Comparison of ENCODE assay signal across 8 cellular contexts in the genomic region with DNA sequence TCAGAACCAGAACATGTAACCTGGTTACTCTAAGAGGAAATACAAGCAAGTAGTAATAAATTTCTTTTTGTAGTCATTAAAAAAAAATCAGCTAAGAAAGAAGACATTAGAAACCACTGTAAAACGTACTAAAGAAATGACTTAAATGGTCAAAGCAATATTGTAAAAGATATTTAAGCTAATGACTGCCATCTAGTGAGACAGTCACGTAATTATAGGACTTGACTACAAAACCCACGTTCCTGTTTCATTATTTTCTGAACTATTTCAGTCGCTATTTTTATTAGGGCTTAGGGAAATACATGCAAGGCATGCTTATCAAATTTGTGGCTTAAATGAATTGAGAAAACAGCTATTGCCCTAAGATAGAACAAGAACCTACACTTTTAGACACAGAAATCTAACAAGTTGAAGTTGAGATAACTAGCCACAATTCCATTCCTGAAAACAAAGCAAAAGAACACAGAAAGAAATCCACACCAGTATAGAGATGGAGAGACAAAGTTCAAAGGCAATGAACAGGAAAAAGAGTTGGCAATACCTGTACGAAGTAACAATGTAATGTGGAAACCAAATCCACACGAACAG. TPM values are rescaled to one million over a fixed set of nuclear protein-coding genes. Genes with fewer than 3 reads are reported as not detected.
DNase-seq lines count a peak whose midpoint lies in the region; ATAC-seq and TF ChIP-seq lines count a peak whose summit lies in the region.

No MANE protein-coding gene starts in this region.

- H3K9me3 Mint-ChIP-seq in stimulated activated naive B cell treated with anti-CD40 and anti-IgM and Interleukin-4, amounts not matched to agents 10 μg/mL and 1 μg/mL and 100 μg/mL, for 72 hours: no peaks in the 10 kb centered on the region

- no peaks in the 10 kb centered on the region for H4K20me1 ChIP-seq in IMR-90 (ENCODE audit: insufficient read depth, low read length)

- no peak overlapping the region for H3K9ac ChIP-seq in IMR-90 (ENCODE audit: low read depth, low read length)

- no peak overlapping the region for H2AFZ ChIP-seq in IMR-90 (replicated peaks; ENCODE audit: low read length, poor library complexity)

- no peak overlapping the region for H2BK120ac ChIP-seq in IMR-90 (ENCODE audit: low read depth, low read length)

- peak; percentile 76 for TF ChIP-seq RAD21 in IMR-90 (IDR thresholded peaks at IDR 0.05; ENCODE audit: low read length)

- dilution Hi-C loops in IMR-90 (cut with HindIII; ENCODE audit: low sequenced_read_pairs, unreplicated experiment): loop anchor here (25.0 kb wide), 1 partner anchor 119 kb away; no protein-coding TSS in a partner anchor

- in situ Hi-C loops in IMR-90 (cut with MboI; ENCODE audit: low sequenced_read_pairs): loop anchor here (5.0 to 25.0 kb wide), 2 partner anchors 124 to 644 kb away; partner anchors contain the start of gene SPART

- no CpG with 5 or more reads among the region's 6 CpGs for WGBS in IMR-90 (ENCODE audit: extremely low coverage in 2 of 2, insufficient read length in 1 of 2), 2 experiments

- H3K36me3 ChIP-seq in left ventricle myocardium inferior (peaks cover 76% of the 10 kb centered on the region), IMR-90 (ENCODE audit: control insufficient read depth, insufficient read depth, low read length) (peaks cover 9% of the 10 kb centered on the region)

- no peak overlapping the region for H3K18ac ChIP-seq in IMR-90 (ENCODE audit: low read depth, low read length)

- no peak overlapping the region for H2BK20ac ChIP-seq in IMR-90 (ENCODE audit: low read depth, low read length)

- H3K23ac ChIP-seq in IMR-90 (ENCODE audit: low read depth, low read length): no peak overlapping the region

- H3K14ac ChIP-seq in IMR-90 (replicated peaks; ENCODE audit: low read depth, low read length): no peak overlapping the region

- no peak overlapping the region for H4K91ac ChIP-seq in IMR-90 (ENCODE audit: insufficient read depth, low read depth, low read length)

- intact Hi-C loops in left ventricle myocardium inferior (cut with micrococcal nuclease) (loop anchor here (5.0 kb wide), 1 partner anchor 124 kb away; no protein-coding TSS in a partner anchor), Right ventricle myocardium inferior (cut with DNase I) (loop anchor here (2.0 kb wide), 1 partner anchor 122 kb away; no protein-coding TSS in a partner anchor), IMR-90 (cut with micrococcal nuclease) (loop anchor here (1.0 to 5.0 kb wide), 3 partner anchors 123 to 561 kb away; no protein-coding TSS in a partner anchor)

- H3K56ac ChIP-seq in IMR-90 (ENCODE audit: extremely low read depth, insufficient read depth, low read length): no peak overlapping the region

- H3K4me1 Mint-ChIP-seq in stimulated activated naive B cell treated with anti-CD40 and anti-IgM and Interleukin-4, amounts not matched to agents 10 μg/mL and 1 μg/mL and 100 μg/mL, for 72 hours: peaks cover 3 to 5% of the 10 kb centered on the region in 2 donors

- no peak for ATAC-seq in Right ventricle myocardium inferior
- ATAC-seq in IMR-90 (ENCODE audit: low read depth): peak; percentile 56
- peak; percentile 42 to 46 for ATAC-seq in stimulated activated naive B cell treated with anti-CD40 and anti-IgM and Interleukin-4, amounts not matched to agents 10 μg/mL and 1 μg/mL and 100 μg/mL, for 72 hours (replicated peaks)
- no peak for ATAC-seq in GM18909 (IDR thresholded peaks at IDR 0.05; ENCODE audit: poor library complexity, unreplicated experiment)

- CTCF ChIA-PET in IMR-90 (lab: Yijun Ruan, JAX): interaction anchor here (0.6 to 2.2 kb wide), 10 partner anchors 8 to 802 kb away, joined by 3 to 20 read pairs (median 4); no protein-coding TSS in a partner anchor

- H3K9me3 ChIP-seq in left ventricle myocardium inferior (replicated peaks) (no peaks in the 10 kb centered on the region), IMR-90 (ENCODE audit: control insufficient read depth, insufficient read depth, low read length) (no peaks in the 10 kb centered on the region)

- H3K4me1 ChIP-seq in left ventricle myocardium inferior: no peaks in the 10 kb centered on the region
- H3K4me1 ChIP-seq in IMR-90 (ENCODE audit: control insufficient read depth, insufficient read depth, low read length): peaks cover 9% of the 10 kb centered on the region

- POLR2A ChIA-PET in IMR-90 (lab: Charles Lee; ENCODE audit: unreplicated experiment): interaction anchor here (1.1 kb wide), 1 partner anchor 123 kb away, joined by 5 read pairs; no protein-coding TSS in a partner anchor

- 0 out of 2 replicates have a peak, but pooled peaks cover 3% of the 10 kb centered on the region for H3K9me1 ChIP-seq in IMR-90 (ENCODE audit: insufficient read depth, low read length)

- H3K4me3 ChIP-seq in left ventricle myocardium inferior (no peak overlapping the region), IMR-90 (ENCODE audit: insufficient read depth, low read depth, low read length) (no peak overlapping the region), fibroblast of villous mesenchyme (ENCODE audit: low read depth, low read length) (no peak overlapping the region)

- no peak overlapping the region for H3K4ac ChIP-seq in IMR-90 (ENCODE audit: low read depth, low read length)

- no peak overlapping the region for H2BK15ac ChIP-seq in IMR-90 (ENCODE audit: low read depth, low read length)

- H3K27me3 ChIP-seq in left ventricle myocardium inferior (ENCODE audit: low read depth) (no peaks in the 10 kb centered on the region), IMR-90 (ENCODE audit: control insufficient read depth, insufficient read depth, low read length) (no peaks in the 10 kb centered on the region)

- H3K79me1 ChIP-seq in IMR-90 (ENCODE audit: low read depth in 1 of 2, low read length in 2 of 2): peaks cover 0 to 7% of the 10 kb centered on the region in 2 experiments; a peak in 1 of 4 replicates

- BruUV-seq in IMR-90 (replicated peaks; lab: Mats Ljungman, UMichigan): no TSS peak

- H2AK5ac ChIP-seq in IMR-90 (ENCODE audit: low read depth, low read length): no peak overlapping the region

- H3K27ac ChIP-seq in left ventricle myocardium inferior (replicated peaks) (no peak overlapping the region), IMR-90 (ENCODE audit: insufficient read depth, low read length) (no peak overlapping the region)

- no peak for TF ChIP-seq POLR2A in IMR-90 (IDR thresholded peaks at IDR 0.05; ENCODE audit: low read depth, low read length)

- H3K4me2 ChIP-seq in IMR-90 (ENCODE audit: low read depth, low read length): peak overlapping the region; percentile 31; the same call in 1 of the 2 replicates

- no peak overlapping the region for H3K27ac Mint-ChIP-seq in stimulated activated naive B cell treated with anti-CD40 and anti-IgM and Interleukin-4, amounts not matched to agents 10 μg/mL and 1 μg/mL and 100 μg/mL, for 72 hours

- H4K8ac ChIP-seq in IMR-90 (ENCODE audit: low read depth in 2 of 2, low read length in 2 of 2): no peak overlapping the region

- no peaks in the 10 kb centered on the region for H3K27me3 Mint-ChIP-seq in stimulated activated naive B cell treated with anti-CD40 and anti-IgM and Interleukin-4, amounts not matched to agents 10 μg/mL and 1 μg/mL and 100 μg/mL, for 72 hours

- H2AK9ac ChIP-seq in IMR-90 (replicated peaks; ENCODE audit: low read depth, low read length, poor library complexity): no peak overlapping the region

- H2BK5ac ChIP-seq in IMR-90 (ENCODE audit: low read depth, low read length, poor library complexity, severe bottlenecking): peak overlapping the region; percentile 43

- H4K5ac ChIP-seq in IMR-90 (ENCODE audit: low read depth, low read length): no peak overlapping the region

- no peak overlapping the region for H3K4me3 Mint-ChIP-seq in stimulated activated naive B cell treated with anti-CD40 and anti-IgM and Interleukin-4, amounts not matched to agents 10 μg/mL and 1 μg/mL and 100 μg/mL, for 72 hours

- DNase-seq in left ventricle myocardium inferior (no peak), Right ventricle myocardium inferior (ENCODE audit: missing footprints) (no peak), IMR-90 (peak; percentile 79), SIG-M5 treated with dmso at 0.1 percent for 504 hours (lab: John Stamatoyannopoulos, UW; ENCODE audit: unreplicated experiment) (peak; percentile 81), fibroblast of villous mesenchyme (ENCODE audit: low read depth) (peak; percentile 79), activated gamma-delta T cell (lab: John Stamatoyannopoulos, UW) (no peak)
- no peak for DNase-seq in stimulated activated naive B cell treated with anti-CD40 and anti-IgM and Interleukin-4, amounts not matched to agents 10 μg/mL and 1 μg/mL and 100 μg/mL, for 72 hours

- H3K36me3 Mint-ChIP-seq in stimulated activated naive B cell treated with anti-CD40 and anti-IgM and Interleukin-4, amounts not matched to agents 10 μg/mL and 1 μg/mL and 100 μg/mL, for 72 hours: peaks cover 17 to 32% of the 10 kb centered on the region in 2 donors

- TF ChIP-seq CTCF in left ventricle myocardium inferior (IDR thresholded peaks at IDR 0.05; ENCODE audit: borderline replicate concordance) (peak; percentile 64), IMR-90 (conservative IDR thresholded peaks at IDR 0.05; ENCODE audit: low read depth, low read length) (peak; percentile 81), fibroblast of villous mesenchyme (IDR thresholded peaks at IDR 0.05; ENCODE audit: insufficient read depth, low read depth, low read length) (peak; percentile 57)

TF ChIP-seq in IMR-90, 13 proteins besides CTCF, POLR2A, EP300 and RAD21:
- TF ChIP-seq RFX5 (IDR thresholded peaks at IDR 0.05; ENCODE audit: low read depth, low read length) (no peak), SMC3 (IDR thresholded peaks at IDR 0.05; ENCODE audit: low read depth, low read length) (peak; percentile 67)
TF ChIP-seq in IMR-90: peak in this region for 1.

RNA-seq across cellular contexts. Expression of gene ALG5, which starts 17.9 kb away (rescaled TPM):
- total RNA-seq in left ventricle myocardium inferior (9.1 TPM), Right ventricle myocardium inferior (10.3 TPM), IMR-90 (2012; rRNA removed) (19.4 and 29.4 TPM in 2 replicates), fibroblast of villous mesenchyme (36.4 and 47.9 TPM in 2 replicates)
- 20.4 and 21.9 TPM in 2 replicates for polyA plus RNA-seq in IMR-90 (2012; rRNA removed)
- polyA plus RNA-seq in IMR-90 (2012; cell fraction: cytosol; rRNA removed): 6.6 and 7.5 TPM in 2 replicates
- polyA plus RNA-seq in IMR-90 (2012; cell fraction: nucleus; rRNA removed; ENCODE audit: low replicate concordance): 2.3 and 14.2 TPM in 2 replicates

RNA-seq across cellular contexts. Expression of gene EXOSC8, which starts 19.3 kb away (rescaled TPM):
- total RNA-seq in left ventricle myocardium inferior (23.8 TPM), Right ventricle myocardium inferior (22.9 TPM), IMR-90 (2012; rRNA removed) (29.8 and 31.7 TPM in 2 replicates), fibroblast of villous mesenchyme (38.0 and 47.7 TPM in 2 replicates)
- 34.0 and 40.1 TPM in 2 replicates for polyA plus RNA-seq in IMR-90 (2012; rRNA removed)
- 4.4 and 8.5 TPM in 2 replicates for polyA plus RNA-seq in IMR-90 (2012; cell fraction: cytosol; rRNA removed)
- polyA plus RNA-seq in IMR-90 (2012; cell fraction: nucleus; rRNA removed; ENCODE audit: low replicate concordance): 6.5 and 39.2 TPM in 2 replicates

Comparison
In these comparisons a context has a peak if more than half of its experiments do, and no peak if none do; other contexts are left out.
1. DNase-seq: peak in IMR-90 (single experiment), SIG-M5 treated with dmso at 0.1 percent for 504 hours (single experiment) and fibroblast of villous mesenchyme (single experiment); none in left ventricle myocardium inferior (single experiment), Right ventricle myocardium inferior (single experiment), stimulated activated naive B cell treated with anti-CD40 and anti-IgM and Interleukin-4, amounts not matched to agents 10 μg/mL and 1 μg/mL and 100 μg/mL, for 72 hours (single experiment) and activated gamma-delta T cell (single experiment).
2. ATAC-seq: peak in IMR-90 (single experiment) and stimulated activated naive B cell treated with anti-CD40 and anti-IgM and Interleukin-4, amounts not matched to agents 10 μg/mL and 1 μg/mL and 100 μg/mL, for 72 hours (2 of 2); none in Right ventricle myocardium inferior (single experiment) and GM18909 (single experiment).
3. Peak in every context shown above with its lines, with median percentiles within 50 percentile points of each other: CTCF ChIP-seq.